ENCODE assay signal across 19 cellular contexts in the genomic region with DNA sequence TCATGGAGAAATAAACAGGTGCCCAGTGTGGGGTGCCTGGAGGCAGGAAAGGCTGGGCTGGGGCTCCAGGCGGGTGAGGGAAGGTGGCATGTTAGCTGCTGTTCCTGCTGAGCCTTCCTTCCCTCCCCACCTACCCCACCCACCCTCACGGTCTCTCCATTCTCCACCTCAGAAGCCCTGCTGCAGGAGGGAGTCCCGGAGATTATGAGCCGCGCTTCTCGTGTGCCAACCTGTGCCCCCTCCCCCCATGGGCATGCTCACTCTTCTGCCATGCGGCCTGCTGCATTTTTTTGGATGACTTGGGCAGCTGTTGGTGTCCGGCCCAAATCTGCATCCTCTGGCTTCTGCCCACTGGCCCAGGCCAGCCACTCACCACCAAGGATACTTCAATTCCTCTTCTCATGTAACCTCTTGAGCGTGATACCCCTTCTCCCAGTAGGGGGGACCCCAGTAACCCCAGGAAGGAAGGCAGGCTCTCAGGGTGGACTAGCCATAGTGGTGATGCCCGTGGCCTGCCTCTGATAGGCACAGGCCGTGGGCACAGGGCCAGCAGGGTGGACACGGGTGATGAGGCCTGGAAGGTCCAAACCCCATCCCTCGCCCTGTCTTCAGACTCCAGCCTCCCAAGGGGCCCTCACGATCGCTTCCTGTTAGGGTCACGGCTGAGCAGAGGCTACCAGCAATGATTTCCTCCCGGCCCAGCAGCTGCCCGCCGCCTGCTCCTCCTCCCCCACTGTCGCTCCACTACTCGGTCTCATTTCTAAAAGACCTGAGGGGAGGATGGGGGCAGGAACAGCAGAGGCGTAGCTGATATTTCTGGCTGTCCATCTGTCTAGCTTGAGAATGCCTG. TPM values are rescaled to one million over a fixed set of nuclear protein-coding genes. Genes with fewer than 3 reads are reported as not detected.
DNase-seq lines count a peak whose midpoint lies in the region; ATAC-seq, FAIRE-seq and TF ChIP-seq lines count a peak whose summit lies in the region.
"Had no signal": no experiment of that assay in that cellular context is flagged by ENCODE, and none has a peak within 500 bp of the region (broad histone marks: within the 10 kb centered on the region; RNA-seq: fewer than 3 reads in every experiment).

No MANE protein-coding gene starts in this region.

- no peak overlapping the region for H3K4me3 Mint-ChIP-seq in astrocyte (ENCODE audit: unreplicated experiment)
- H3K4me3 Mint-ChIP-seq in stimulated activated effector memory CD8-positive, alpha-beta T cell treated with anti-CD3 and anti-CD28 coated beads, Interleukin-12 subunit alpha, Interleukin-12 subunit beta, amount 100 ng/mL, for 72 hours: no peak overlapping the region

- peak; percentile 72 for DNase-seq in KBM-7
- DNase-seq in astrocyte (ENCODE audit: low read depth): no peak
- no peak for DNase-seq in stimulated activated effector memory CD8-positive, alpha-beta T cell treated with anti-CD3 and anti-CD28 coated beads, Interleukin-12 subunit alpha, Interleukin-12 subunit beta, amount 100 ng/mL, for 72 hours (ENCODE audit: low spot score in 2 of 2)
- DNase-seq in GM10248 (ENCODE audit: extremely low spot score): no peak
- no peak for DNase-seq in NK-92 treated with Interleukin-12 subunit alpha and Interleukin-12 subunit beta, amount 100 ng/mL, for 24 hours (lab: John Stamatoyannopoulos, UW)
- DNase-seq: activated CD4-positive, alpha-beta T cell treated with anti-CD3 and anti-CD28 coated beads, Interleukin-2, amount 50 U/mL, for 1 hour; activated T-cell treated with anti-CD3 and anti-CD28 coated beads, Interleukin-2, amount 50 U/mL, for 48 hours; colonic mucosa; NCI-H446; PC-9; stimulated activated CD4-positive, alpha-beta T cell treated with anti-CD3 and anti-CD28 coated beads, Interleukin-1b, Interleukin-23, amount 100 ng/mL, for 48 hours; stimulated activated CD8-positive, alpha-beta memory T cell treated with anti-CD3 and anti-CD28 coated beads, Interleukin-4, amount 100 ng/mL, for 48 hours; T-helper 2 cell had no signal

- peaks cover 37% of the 10 kb centered on the region for H3K4me1 Mint-ChIP-seq in astrocyte (ENCODE audit: low read depth, unreplicated experiment)
- H3K4me1 Mint-ChIP-seq in stimulated activated effector memory CD8-positive, alpha-beta T cell treated with anti-CD3 and anti-CD28 coated beads, Interleukin-12 subunit alpha, Interleukin-12 subunit beta, amount 100 ng/mL, for 72 hours: no peaks in the 10 kb centered on the region

- H3K4me2 ChIP-seq in astrocyte (ENCODE audit: low read length): peak overlapping the region; percentile 26
- H3K4me2 ChIP-seq: PC-9 had no signal

- no peak overlapping the region for H3K4me3 ChIP-seq in astrocyte (ENCODE audit: insufficient read depth, low read depth, low read length)
- H3K4me3 ChIP-seq: colonic mucosa, PC-9 had no signal

- peaks cover 3% of the 10 kb centered on the region for H3K27me3 Mint-ChIP-seq in astrocyte (ENCODE audit: low read depth, unreplicated experiment)
- H3K27me3 Mint-ChIP-seq: progenitor cell of endocrine pancreas had no signal

- peaks cover 2% of the 10 kb centered on the region for H3K36me3 Mint-ChIP-seq in astrocyte (ENCODE audit: low read depth, unreplicated experiment)
- H3K36me3 Mint-ChIP-seq in stimulated activated effector memory CD8-positive, alpha-beta T cell treated with anti-CD3 and anti-CD28 coated beads, Interleukin-12 subunit alpha, Interleukin-12 subunit beta, amount 100 ng/mL, for 72 hours: no peaks in the 10 kb centered on the region

- no peak overlapping the region for H3K9ac ChIP-seq in astrocyte (ENCODE audit: low read length)

- H3K27ac ChIP-seq in astrocyte (ENCODE audit: low read depth, low read length) (no peak overlapping the region), layer of hippocampus (ENCODE audit: low read depth, low read length) (peak overlapping the region; percentile 23)
- H3K27ac ChIP-seq: colonic mucosa, PC-9 had no signal

- H3K36me3 ChIP-seq in astrocyte (ENCODE audit: insufficient read depth, low read length): no peaks in the 10 kb centered on the region
- H3K36me3 ChIP-seq: colonic mucosa had no signal

- H3K4me1 ChIP-seq in astrocyte (ENCODE audit: insufficient read depth, low read length): peaks cover 69% of the 10 kb centered on the region

- CTCF ChIA-PET in GM10248 (lab: Yijun Ruan, JAX): no interaction called here

- no peak overlapping the region for H2AFZ ChIP-seq in astrocyte (ENCODE audit: low read depth, low read length)
- H2AFZ ChIP-seq: PC-9 had no signal

- H3K9me3 Mint-ChIP-seq in astrocyte (ENCODE audit: unreplicated experiment): no peaks in the 10 kb centered on the region
- H3K9me3 Mint-ChIP-seq in stimulated activated effector memory CD8-positive, alpha-beta T cell treated with anti-CD3 and anti-CD28 coated beads, Interleukin-12 subunit alpha, Interleukin-12 subunit beta, amount 100 ng/mL, for 72 hours: no peaks in the 10 kb centered on the region

- H3K79me2 ChIP-seq in astrocyte (ENCODE audit: insufficient read depth, low read length): peaks cover 7% of the 10 kb centered on the region

- H3K27me3 ChIP-seq in astrocyte (ENCODE audit: insufficient read depth, low read length) (no peaks in the 10 kb centered on the region), layer of hippocampus (ENCODE audit: control insufficient read depth, insufficient read depth, low read length) (no peaks in the 10 kb centered on the region)
- H3K27me3 ChIP-seq: colonic mucosa had no signal

- in situ Hi-C loops in KBM-7 (cut with MboI; ENCODE audit: low pct_unique_long_range_greater_than_20kb, low sequenced_read_pairs): no loop called here

- H4K20me1 ChIP-seq in astrocyte (ENCODE audit: insufficient read depth, low read length): peaks cover 22% of the 10 kb centered on the region

- ATAC-seq in stimulated activated effector memory CD8-positive, alpha-beta T cell treated with anti-CD3 and anti-CD28 coated beads, Interleukin-12 subunit alpha, Interleukin-12 subunit beta, amount 100 ng/mL, for 72 hours: no peak
- no peak for ATAC-seq in GM21390 (IDR thresholded peaks at IDR 0.05; ENCODE audit: unreplicated experiment)
- ATAC-seq in HG03521 (IDR thresholded peaks at IDR 0.05; ENCODE audit: unreplicated experiment): no peak

- TF ChIP-seq CTCF in astrocyte (IDR thresholded peaks at IDR 0.05; ENCODE audit: insufficient read depth, low read depth, low read length): no peak
- no peak for TF ChIP-seq CTCF in GM10248 (IDR thresholded peaks at IDR 0.05; ENCODE audit: control extremely low read depth, extremely low read depth, low read depth, missing control alignments)

- no peaks in the 10 kb centered on the region for H3K9me3 ChIP-seq in astrocyte (ENCODE audit: insufficient read depth, low read depth, low read length)
- H3K9me3 ChIP-seq: colonic mucosa had no signal

- no peak for FAIRE-seq in astrocyte (lab: Jason Lieb, UNC)
- FAIRE-seq: GM19239, urothelium cell line had no signal

- POLR2A ChIA-PET in GM10248 (lab: Yijun Ruan, JAX): no interaction called here

- H3K27ac Mint-ChIP-seq in astrocyte (ENCODE audit: unreplicated experiment): no peak overlapping the region
- H3K27ac Mint-ChIP-seq in stimulated activated effector memory CD8-positive, alpha-beta T cell treated with anti-CD3 and anti-CD28 coated beads, Interleukin-12 subunit alpha, Interleukin-12 subunit beta, amount 100 ng/mL, for 72 hours: peak overlapping the region; percentile 83
- H3K27ac Mint-ChIP-seq: progenitor cell of endocrine pancreas had no signal

RNA-seq across cellular contexts. Expression of a gene that starts 27.8 kb away (rescaled TPM):
- total RNA-seq in astrocyte: 15.0 and 32.8 TPM in 2 replicates
